ENCODE assay signal across 29 cellular contexts in genomic region chr2:33131108-33131507, GRCh38.
DNase-seq lines count a peak whose midpoint lies in the region; FAIRE-seq and TF ChIP-seq lines count a peak whose summit lies in the region.
"Had no signal": no experiment of that assay in that cellular context is flagged by ENCODE, and none has a peak within 500 bp of the region (broad histone marks: within the 10 kb centered on the region; RNA-seq: fewer than 3 reads in every experiment).

No MANE protein-coding gene starts in this region.

- H3K4me1 ChIP-seq in mesodermal cell (ENCODE audit: control insufficient read depth, insufficient read depth, low read length, poor library complexity, severe bottlenecking) = peaks cover 47% of the 10 kb centered on the region
- H3K4me1 ChIP-seq: BLaER1 had no signal

- no peak for TF ChIP-seq CTCF in bronchial epithelial cell (IDR thresholded peaks at IDR 0.05; ENCODE audit: insufficient read depth, low read length, severe bottlenecking)

- H3K4me3 ChIP-seq in bronchial epithelial cell (ENCODE audit: low read depth, low read length) (no peak overlapping the region), mesodermal cell (ENCODE audit: extremely low read depth, insufficient read depth, low read length, poor library complexity, severe bottlenecking) (no peak overlapping the region)
- H3K4me3 ChIP-seq: adrenal gland, BLaER1, cardiac muscle cell, lower lobe of right lung had no signal

- H3K36me3 ChIP-seq in bronchial epithelial cell (ENCODE audit: control insufficient read depth, insufficient read depth, low read length) = no peaks in the 10 kb centered on the region
- H3K36me3 ChIP-seq in mesodermal cell (ENCODE audit: control insufficient read depth, insufficient read depth, low read length) = no peaks in the 10 kb centered on the region
- H3K36me3 ChIP-seq: adrenal gland, BLaER1, lower lobe of right lung had no signal

- no peaks in the 10 kb centered on the region for H3K27me3 ChIP-seq in bronchial epithelial cell (ENCODE audit: control insufficient read depth, insufficient read depth, low read length)
- H3K27me3 ChIP-seq: adrenal gland, BLaER1, cardiac muscle cell had no signal

- no peaks in the 10 kb centered on the region for H3K9me3 ChIP-seq in mesodermal cell (ENCODE audit: control insufficient read depth, low read length)
- H3K9me3 ChIP-seq: adrenal gland, BLaER1, lower lobe of right lung had no signal

- 95 to 96% methylated on average over 2 to 3 of the region's 4 CpGs for WGBS in mesodermal cell (ENCODE audit: insufficient coverage in 2 of 2), 2 experiments

- H3K27ac ChIP-seq in mesodermal cell (ENCODE audit: low read depth, low read length, severe bottlenecking) = peak overlapping the region; percentile 11
- H3K27ac ChIP-seq: adrenal gland, BLaER1, epithelial cell of prostate, lower lobe of right lung had no signal

- peak; percentile 6 for DNase-seq in A172 (ENCODE audit: low spot score)
- peak; percentile 26 for DNase-seq in HS-27A (ENCODE audit: low read depth)
- DNase-seq in bronchial epithelial cell (ENCODE audit: low read depth) = peak; percentile 32
- DNase-seq in foreskin melanocyte = no peak
- no peak for DNase-seq in cerebellar cortex (ENCODE audit: low spot score)
- no peak for DNase-seq in activated CD4-positive, alpha-beta T cell treated with anti-CD3 and anti-CD28 coated beads, Interleukin-2, amount 50 U/mL, for 4 hours
- DNase-seq in NCI-H2029 (lab: John Stamatoyannopoulos, UW) = no peak
- DNase-seq: activated CD4-positive, alpha-beta memory T cell treated with anti-CD3 and anti-CD28 coated beads for 36 hours; activated CD4-positive, CD25-positive, alpha-beta regulatory T cell; activated effector memory CD4-positive, alpha-beta T cell treated with anti-CD3 and anti-CD28 coated beads, Interleukin-2, amount 50 U/mL, for 16 hours; adrenal gland; COR-L47; dermis blood vessel endothelial cell; DMS79 treated with DMSO at 0.1 percent for 48 hours; hypothalamus; lower lobe of right lung; MM.1S; NCI-H1417 treated with DMSO at 0.1 percent for 48 hours; NCI-H2171; NCI-H526; retina; T1000 had no signal

- FAIRE-seq in bronchial epithelial cell (lab: Jason Lieb, UNC) = no peak
- FAIRE-seq: A204.1, H1, islet of Langerhans had no signal

Comparison
In these comparisons a context has a peak if more than half of its experiments do, and no peak if none do; other contexts are left out.
1. DNase-seq: peak in A172 (single experiment), HS-27A (single experiment) and bronchial epithelial cell (single experiment); none in foreskin melanocyte (single experiment), cerebellar cortex (single experiment), activated CD4-positive, alpha-beta T cell treated with anti-CD3 and anti-CD28 coated beads, Interleukin-2, amount 50 U/mL, for 4 hours (0 of 2) and NCI-H2029 (single experiment).